1 cellular context compared by ENCODE assay signal in the genomic region with DNA sequence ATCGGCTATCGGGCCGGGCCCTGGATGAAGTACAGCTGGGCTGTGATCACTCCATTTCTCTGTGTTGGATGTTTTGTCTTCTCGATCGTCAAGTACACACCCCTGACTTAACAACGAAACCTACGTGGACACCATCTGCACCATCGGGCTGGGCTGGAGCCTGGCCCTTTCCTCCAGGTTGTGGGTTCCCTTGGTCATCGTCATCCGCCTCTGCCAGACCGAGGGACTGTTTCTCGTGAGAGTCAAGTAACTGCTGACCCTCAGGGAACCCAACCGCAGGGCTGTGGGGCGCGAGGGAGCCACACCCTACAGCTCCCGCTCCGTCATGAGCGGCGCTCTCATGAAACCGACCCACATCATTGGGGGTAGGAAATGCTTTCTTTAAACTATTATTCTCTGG.
TF ChIP-seq lines count a peak whose summit lies in the region.

No MANE protein-coding gene starts in this region.

TF ChIP-seq in H1, 55 proteins besides CTCF, POLR2A, EP300 and RAD21:
- no peak for TF ChIP-seq SP4 (IDR thresholded peaks at IDR 0.05; ENCODE audit: low read length)
- no peak for TF ChIP-seq CBX5 (IDR thresholded peaks at IDR 0.05; ENCODE audit: low read depth, low read length)
- TF ChIP-seq SIRT6 (IDR thresholded peaks at IDR 0.05; ENCODE audit: low read length) = no peak
- TF ChIP-seq JUN (IDR thresholded peaks at IDR 0.05; ENCODE audit: low read depth, low read length) = no peak
- TF ChIP-seq TEAD4 (IDR thresholded peaks at IDR 0.05; ENCODE audit: low read depth, low read length) = no peak
- no peak for TF ChIP-seq SUZ12 (IDR thresholded peaks at IDR 0.05; ENCODE audit: low read length)
- no peak for TF ChIP-seq BACH1 (IDR thresholded peaks at IDR 0.05; ENCODE audit: low read length)
- no peak for TF ChIP-seq YY1 (IDR thresholded peaks at IDR 0.05; ENCODE audit: low read depth, low read length)
- no peak for TF ChIP-seq JUND (IDR thresholded peaks at IDR 0.05; ENCODE audit: low read length)
- no peak for TF ChIP-seq CEBPB (IDR thresholded peaks at IDR 0.05; ENCODE audit: low read depth, low read length)
- no peak for TF ChIP-seq CHD1 (IDR thresholded peaks at IDR 0.05; ENCODE audit: low read depth, low read length)
- no peak for TF ChIP-seq HDAC6 (IDR thresholded peaks at IDR 0.05; ENCODE audit: low read depth, low read length)
- TF ChIP-seq HDAC2 (IDR thresholded peaks at IDR 0.05; ENCODE audit: borderline replicate concordance in 1 of 2, low read depth in 2 of 2, low read length in 2 of 2) = no peak
- TF ChIP-seq ATF3 (IDR thresholded peaks at IDR 0.05; ENCODE audit: insufficient read depth, low read depth, low read length) = no peak
